In genomic region chr6:119034827-119035458, GRCh38 we compare ENCODE assay signal across 15 cellular contexts. TPM values are rescaled to one million over a fixed set of nuclear protein-coding genes. Genes with fewer than 3 reads are reported as not detected.
A peak's percentile ranks its signal among the peaks of the same experiment; 100 is the strongest.
DNase-seq lines count a peak whose midpoint lies in the region; ATAC-seq and TF ChIP-seq lines count a peak whose summit lies in the region.
"Had no signal": no experiment of that assay in that cellular context is flagged by ENCODE, and none has a peak within 500 bp of the region (broad histone marks: within the 10 kb centered on the region; RNA-seq: fewer than 3 reads in every experiment).

No MANE protein-coding gene starts in this region.

- WGBS in HUES64: 63% methylated on average over 5 of the region's 6 CpGs

- H3K27ac ChIP-seq in HUES64 (ENCODE audit: low read depth, low read length) (peak overlapping the region; percentile 80), iPS-20b (ENCODE audit: low read length) (no peak overlapping the region)
- H3K27ac ChIP-seq: ascending aorta had no signal

- H3K4me1 ChIP-seq in HUES64 (ENCODE audit: insufficient read depth, low read length): peaks cover 38% of the 10 kb centered on the region
- H3K4me1 ChIP-seq in iPS-20b (ENCODE audit: insufficient read depth, low read length): peaks cover 32% of the 10 kb centered on the region
- H3K4me1 ChIP-seq: ascending aorta had no signal

- H3K27me3 Mint-ChIP-seq in progenitor cell of endocrine pancreas (no peaks in the 10 kb centered on the region), T-helper 17 cell (no peaks in the 10 kb centered on the region)
- no peaks in the 10 kb centered on the region for H3K27me3 Mint-ChIP-seq in activated CD4-positive, alpha-beta T cell treated with anti-CD3 and anti-CD28 coated beads, Interleukin-2, amount 10 ng/mL, durations not matched to agents 7 days and 5 days
- H3K27me3 Mint-ChIP-seq: stimulated activated naive B cell treated with anti-CD40 and anti-IgM and Interleukin-4, amounts not matched to agents 10 μg/mL and 1 μg/mL and 100 μg/mL, for 72 hours had no signal

- H3K4me1 Mint-ChIP-seq in progenitor cell of endocrine pancreas (ENCODE audit: low read depth) (peaks cover 34% of the 10 kb centered on the region), T-helper 17 cell (no peaks in the 10 kb centered on the region)
- H3K4me1 Mint-ChIP-seq in activated CD4-positive, alpha-beta T cell treated with anti-CD3 and anti-CD28 coated beads, Interleukin-2, amount 10 ng/mL, durations not matched to agents 7 days and 5 days: no peaks in the 10 kb centered on the region
- H3K4me1 Mint-ChIP-seq: stimulated activated naive B cell treated with anti-CD40 and anti-IgM and Interleukin-4, amounts not matched to agents 10 μg/mL and 1 μg/mL and 100 μg/mL, for 72 hours had no signal

- POLR2A ChIA-PET in activated CD4-positive, alpha-beta T cell treated with anti-CD3 and anti-CD28 coated beads, Interleukin-2, amount 10 ng/mL, durations not matched to agents 7 days and 5 days (lab: Charles Lee): no interaction called here

- peak overlapping the region; percentile 72 for H3K27ac Mint-ChIP-seq in progenitor cell of endocrine pancreas
- no peak overlapping the region for H3K27ac Mint-ChIP-seq in activated CD4-positive, alpha-beta T cell treated with anti-CD3 and anti-CD28 coated beads, Interleukin-2, amount 10 ng/mL, durations not matched to agents 7 days and 5 days
- no peak overlapping the region for H3K27ac Mint-ChIP-seq in T-helper 17 cell
- H3K27ac Mint-ChIP-seq: stimulated activated naive B cell treated with anti-CD40 and anti-IgM and Interleukin-4, amounts not matched to agents 10 μg/mL and 1 μg/mL and 100 μg/mL, for 72 hours had no signal

- peak overlapping the region; percentile 22 for H3K4me3 ChIP-seq in HUES64 (ENCODE audit: low read length)
- peak overlapping the region; percentile 56 for H3K4me3 ChIP-seq in iPS-20b (ENCODE audit: low read length)
- H3K4me3 ChIP-seq: ascending aorta had no signal

- no peaks in the 10 kb centered on the region for H3K9me3 Mint-ChIP-seq in progenitor cell of endocrine pancreas (ENCODE audit: low read depth)
- no peaks in the 10 kb centered on the region for H3K9me3 Mint-ChIP-seq in activated CD4-positive, alpha-beta T cell treated with anti-CD3 and anti-CD28 coated beads, Interleukin-2, amount 10 ng/mL, durations not matched to agents 7 days and 5 days
- H3K9me3 Mint-ChIP-seq: stimulated activated naive B cell treated with anti-CD40 and anti-IgM and Interleukin-4, amounts not matched to agents 10 μg/mL and 1 μg/mL and 100 μg/mL, for 72 hours had no signal

- H3K36me3 ChIP-seq in HUES64 (ENCODE audit: insufficient read depth, low read length) (no peaks in the 10 kb centered on the region), iPS-20b (ENCODE audit: insufficient read depth, low read depth, low read length) (no peaks in the 10 kb centered on the region)
- H3K36me3 ChIP-seq: ascending aorta had no signal

- TF ChIP-seq CTCF in progenitor cell of endocrine pancreas (IDR thresholded peaks at IDR 0.05; ENCODE audit: unreplicated experiment): no peak

- ATAC-seq in T-helper 17 cell (no peak), HG02759 (IDR thresholded peaks at IDR 0.05; ENCODE audit: unreplicated experiment) (no peak), GM19351 (IDR thresholded peaks at IDR 0.05; ENCODE audit: unreplicated experiment) (no peak)
- ATAC-seq: SK-N-SH treated with all-trans-retinoic acid at 6 μM for 48 hours; stimulated activated naive B cell treated with anti-CD40 and anti-IgM and Interleukin-4, amounts not matched to agents 10 μg/mL and 1 μg/mL and 100 μg/mL, for 72 hours had no signal

- H3K27me3 ChIP-seq in HUES64 (ENCODE audit: insufficient read depth, low read length) (no peaks in the 10 kb centered on the region), iPS-20b (ENCODE audit: insufficient read depth, low read length) (no peaks in the 10 kb centered on the region)
- H3K27me3 ChIP-seq: ascending aorta had no signal

- H3K36me3 Mint-ChIP-seq in progenitor cell of endocrine pancreas (ENCODE audit: insufficient read depth) (no peaks in the 10 kb centered on the region), T-helper 17 cell (ENCODE audit: low read depth) (no peaks in the 10 kb centered on the region)
- no peaks in the 10 kb centered on the region for H3K36me3 Mint-ChIP-seq in activated CD4-positive, alpha-beta T cell treated with anti-CD3 and anti-CD28 coated beads, Interleukin-2, amount 10 ng/mL, durations not matched to agents 7 days and 5 days (ENCODE audit: low read depth)
- H3K36me3 Mint-ChIP-seq: stimulated activated naive B cell treated with anti-CD40 and anti-IgM and Interleukin-4, amounts not matched to agents 10 μg/mL and 1 μg/mL and 100 μg/mL, for 72 hours had no signal

- H3K9ac ChIP-seq in HUES64 (ENCODE audit: low read depth, low read length) (peak overlapping the region; percentile 17; the same call in 1 of the 2 replicates), iPS-20b (ENCODE audit: low read depth, low read length) (peak overlapping the region; percentile 67; the same call in 1 of the 2 replicates)

- DNase-seq in dermis blood vessel endothelial cell (peak; percentile 7), progenitor cell of endocrine pancreas (ENCODE audit: low spot score, unreplicated experiment) (no peak), T-helper 17 cell (no peak)
- no peak for DNase-seq in activated CD4-positive, alpha-beta T cell treated with anti-CD3 and anti-CD28 coated beads, Interleukin-2, amount 10 ng/mL, durations not matched to agents 7 days and 5 days
- DNase-seq: activated CD8-positive, alpha-beta memory T cell treated with anti-CD3 and anti-CD28 coated beads for 24 hours; MV-4-11; occipital lobe; stimulated activated naive B cell treated with anti-CD40 and anti-IgM and Interleukin-4, amounts not matched to agents 10 μg/mL and 1 μg/mL and 100 μg/mL, for 72 hours had no signal

- peak overlapping the region; percentile 15 for H3K4me3 Mint-ChIP-seq in progenitor cell of endocrine pancreas (ENCODE audit: low read depth)
- no peak overlapping the region for H3K4me3 Mint-ChIP-seq in activated CD4-positive, alpha-beta T cell treated with anti-CD3 and anti-CD28 coated beads, Interleukin-2, amount 10 ng/mL, durations not matched to agents 7 days and 5 days
- no peak overlapping the region for H3K4me3 Mint-ChIP-seq in T-helper 17 cell
- H3K4me3 Mint-ChIP-seq: stimulated activated naive B cell treated with anti-CD40 and anti-IgM and Interleukin-4, amounts not matched to agents 10 μg/mL and 1 μg/mL and 100 μg/mL, for 72 hours had no signal

- CTCF ChIA-PET in activated CD4-positive, alpha-beta T cell treated with anti-CD3 and anti-CD28 coated beads, Interleukin-2, amount 10 ng/mL, durations not matched to agents 7 days and 5 days (lab: Charles Lee): no interaction called here

- H3K9me3 ChIP-seq in HUES64 (ENCODE audit: insufficient read depth, low read depth, low read length) (no peaks in the 10 kb centered on the region), iPS-20b (ENCODE audit: insufficient read depth, low read depth, low read length) (no peaks in the 10 kb centered on the region), T-helper 17 cell (ENCODE audit: control insufficient read depth, low read length, poor library complexity, severe bottlenecking) (no peaks in the 10 kb centered on the region)
- H3K9me3 ChIP-seq: ascending aorta had no signal

RNA-seq across cellular contexts. Expression of gene FAM184A, which starts 43.5 kb away (rescaled TPM):
- polyA plus RNA-seq in HUES64 (2013, experiment 1 of 2): 15.5 TPM
- polyA plus RNA-seq in HUES64 (2013, experiment 2 of 2): 19.8 TPM
- total RNA-seq in dermis blood vessel endothelial cell (0.17 and 0.33 TPM in 2 replicates), progenitor cell of endocrine pancreas (20.9 and 23.0 TPM in 2 replicates), T-helper 17 cell (1 to 10 TPM; 2.1 to 3.5 TPM)
- 1 to 10 TPM; 7.4 to 8.3 TPM for total RNA-seq in activated CD4-positive, alpha-beta T cell treated with anti-CD3 and anti-CD28 coated beads, Interleukin-2, amount 10 ng/mL, durations not matched to agents 7 days and 5 days
- total RNA-seq: HT-29 had no signal
